ENCODE assay signal across 8 cellular contexts in genomic region chr7:158827411-158828342, GRCh38. TPM values are rescaled to one million over a fixed set of nuclear protein-coding genes. Genes with fewer than 3 reads are reported as not detected.
DNase-seq lines count a peak whose midpoint lies in the region; ATAC-seq and TF ChIP-seq lines count a peak whose summit lies in the region.

No MANE protein-coding gene starts in this region.

- H3K27ac ChIP-seq in SK-N-SH (ENCODE audit: low read depth in 2 of 2, low read length in 1 of 2) (peak overlapping the region; percentile 81 to 88; a peak in 2 of 4 replicates), neutrophil (peak overlapping the region; percentile 95)

- no peak for TF ChIP-seq CTCF in SK-N-SH (IDR thresholded peaks at IDR 0.05)
- no peak for TF ChIP-seq CTCF in endothelial cell (IDR thresholded peaks at IDR 0.05; ENCODE audit: unreplicated experiment)
- no peak for TF ChIP-seq CTCF in neutrophil (IDR thresholded peaks at IDR 0.05)

- peak overlapping the region; percentile 87 for H3K9ac ChIP-seq in SK-N-SH

- H3K9me2 ChIP-seq in SK-N-SH: no peaks in the 10 kb centered on the region

- H3K27ac Mint-ChIP-seq in endothelial cell (ENCODE audit: unreplicated experiment): peak overlapping the region; percentile 85

- H4K20me1 ChIP-seq in SK-N-SH (ENCODE audit: insufficient read depth): peaks cover 7% of the 10 kb centered on the region

- CTCF ChIA-PET in SK-N-SH (lab: Yijun Ruan, JAX): interaction anchor here (1.0 to 1.7 kb wide), 4 partner anchors 9 to 332 kb away, joined by 4 read pairs; no protein-coding TSS in a partner anchor

- peak overlapping the region; percentile 91 for H3K4me2 ChIP-seq in SK-N-SH

- H3K4me1 Mint-ChIP-seq in endothelial cell (ENCODE audit: unreplicated experiment): peaks cover 22% of the 10 kb centered on the region

- no peaks in the 10 kb centered on the region for H3K36me3 Mint-ChIP-seq in endothelial cell (ENCODE audit: low read depth, unreplicated experiment)

- no peaks in the 10 kb centered on the region for H3K9me3 Mint-ChIP-seq in endothelial cell (ENCODE audit: unreplicated experiment)

- peaks cover 7 to 9% of the 10 kb centered on the region in 2 experiments; a peak in 3 of 4 replicates for H3K4me1 ChIP-seq in SK-N-SH (ENCODE audit: control insufficient read depth in 1 of 2, insufficient read depth in 2 of 2, low read depth in 1 of 2, low read length in 1 of 2)
- H3K4me1 ChIP-seq in neutrophil (ENCODE audit: control insufficient read depth in 1 of 2, insufficient read depth in 1 of 2, low read depth in 1 of 2, low read length in 1 of 2): peaks cover 30 to 34% of the 10 kb centered on the region in 2 experiments

- H3K4me3 ChIP-seq in SK-N-SH (ENCODE audit: low read depth in 2 of 2, low read length in 1 of 2) (peak overlapping the region; percentile 78 to 82), neutrophil (ENCODE audit: low read depth in 1 of 2, low read length in 1 of 2) (peak overlapping the region; percentile 85 to 87)

- ATAC-seq in SK-N-SH treated with all-trans-retinoic acid at 6 μM for 48 hours: no peak

- peak overlapping the region; percentile 18; the same call in 1 of the 2 replicates for H2AFZ ChIP-seq in SK-N-SH (ENCODE audit: low read depth)

- DNase-seq in SK-N-SH: no peak
- peak; percentile 74 for DNase-seq in SIG-M5 treated with dmso at 0.1 percent for 504 hours (lab: John Stamatoyannopoulos, UW; ENCODE audit: unreplicated experiment)
- no peak for DNase-seq in endothelial cell (ENCODE audit: low spot score)
- no peak for DNase-seq in NCI-H2196 (lab: John Stamatoyannopoulos, UW; ENCODE audit: unreplicated experiment)
- DNase-seq in retina: no peak
- no peak for DNase-seq in DMS 273 (lab: John Stamatoyannopoulos, UW; ENCODE audit: unreplicated experiment)

- peak overlapping the region; percentile 94 for H3K4me3 Mint-ChIP-seq in endothelial cell (ENCODE audit: unreplicated experiment)

- H3K9me3 ChIP-seq in SK-N-SH: no peaks in the 10 kb centered on the region
- no peaks in the 10 kb centered on the region for H3K9me3 ChIP-seq in neutrophil

- WGBS in SK-N-SH (ENCODE audit: low lambda C conversion rate): 40% methylated on average over 21 of the region's 21 CpGs

- peaks cover 59% of the 10 kb centered on the region for H3K79me2 ChIP-seq in SK-N-SH (ENCODE audit: insufficient read depth)

- peaks cover 0 to 10% of the 10 kb centered on the region in 2 experiments for H3K36me3 ChIP-seq in SK-N-SH (replicated peaks in 1 of 2; ENCODE audit: control insufficient read depth in 1 of 2, insufficient read depth in 2 of 2, low read length in 1 of 2)
- no peaks in the 10 kb centered on the region for H3K36me3 ChIP-seq in neutrophil

- H3K27me3 Mint-ChIP-seq in endothelial cell (ENCODE audit: unreplicated experiment): peaks cover 7% of the 10 kb centered on the region

- H3F3A ChIP-seq in SK-N-SH (replicated peaks; ENCODE audit: insufficient read depth): peaks cover 6% of the 10 kb centered on the region

- no peak for TF ChIP-seq EP300 in SK-N-SH (IDR thresholded peaks at IDR 0.05; ENCODE audit: borderline replicate concordance in 1 of 2, low read depth in 1 of 2, low read length in 1 of 2)

- H3K27me3 ChIP-seq in SK-N-SH (ENCODE audit: insufficient read depth): no peaks in the 10 kb centered on the region
- H3K27me3 ChIP-seq in neutrophil: no peaks in the 10 kb centered on the region

- no peak for TF ChIP-seq RAD21 in SK-N-SH (IDR thresholded peaks at IDR 0.05; ENCODE audit: low read length)

- POLR2A ChIA-PET in SK-N-SH (lab: Yijun Ruan, JAX): interaction anchor here (1.9 kb wide), 1 partner anchor 123 kb away, joined by 13 read pairs; the partner anchor contains the start of gene NCAPG2

TF ChIP-seq in SK-N-SH, 30 proteins besides CTCF, POLR2A, EP300 and RAD21:
- TF ChIP-seq SIN3A (IDR thresholded peaks at IDR 0.05; ENCODE audit: borderline replicate concordance, low read depth, low read length) (0 out of 2 replicates have a peak, but pooled peaks have one; percentile 13), MXI1 (IDR thresholded peaks at IDR 0.05; ENCODE audit: low read depth, low read length) (0 out of 2 replicates have a peak, but pooled peaks have one; percentile 33), SMC3 (IDR thresholded peaks at IDR 0.05; ENCODE audit: low read depth, low read length) (no peak)

TF ChIP-seq in SK-N-SH treated with all-trans-retinoic acid at 6 μM for 48 hours, 23 proteins besides CTCF, POLR2A, EP300 and RAD21:
- TF ChIP-seq TSHZ2 (CRISPR knock-in tag; IDR thresholded peaks at IDR 0.05) (no peak), CSRNP3 (CRISPR knock-in tag; IDR thresholded peaks at IDR 0.05) (no peak), TCF4 (CRISPR knock-in tag; IDR thresholded peaks at IDR 0.05; ENCODE audit: borderline replicate concordance) (no peak)
TF ChIP-seq in SK-N-SH treated with all-trans-retinoic acid at 6 μM for 48 hours: peak in this region for 0.

RNA-seq across cellular contexts. Expression of gene ESYT2, which starts 1.6 kb away (rescaled TPM):
- polyA plus RNA-seq in SK-N-SH (2012; rRNA removed): 34.2 and 42.7 TPM in 2 replicates
- 34.6 and 42.2 TPM in 2 replicates for polyA plus RNA-seq in SK-N-SH (2012; cell fraction: cytosol; rRNA removed)
- 19.3 and 31.3 TPM in 2 replicates for polyA plus RNA-seq in SK-N-SH (2012; cell fraction: nucleus; rRNA removed)
- 31.8 TPM for total RNA-seq in endothelial cell (ENCODE audit: unreplicated experiment)

RNA-seq across cellular contexts. Expression of gene DYNC2I1, which starts 28.7 kb away (rescaled TPM):
- polyA plus RNA-seq in SK-N-SH (2012; rRNA removed): 23.0 and 25.8 TPM in 2 replicates
- 12.8 and 14.4 TPM in 2 replicates for polyA plus RNA-seq in SK-N-SH (2012; cell fraction: cytosol; rRNA removed)
- 89.3 and 188 TPM in 2 replicates for polyA plus RNA-seq in SK-N-SH (2012; cell fraction: nucleus; rRNA removed)
- total RNA-seq in endothelial cell (ENCODE audit: unreplicated experiment): 25.9 TPM
